8 cellular contexts compared by ENCODE assay signal in genomic region chr9:136095495-136096058, GRCh38. TPM values are rescaled to one million over a fixed set of nuclear protein-coding genes. Genes with fewer than 3 reads are reported as not detected.
DNase-seq lines count a peak whose midpoint lies in the region; ATAC-seq and TF ChIP-seq lines count a peak whose summit lies in the region.

No MANE protein-coding gene starts in this region.

- TF ChIP-seq POLR2A in suprapubic skin (IDR thresholded peaks at IDR 0.05): no peak

- no peaks in the 10 kb centered on the region for H3K9me3 ChIP-seq in suprapubic skin

- TF ChIP-seq EP300 in suprapubic skin (IDR thresholded peaks at IDR 0.05): no peak

- ATAC-seq in HG03520 (IDR thresholded peaks at IDR 0.05; ENCODE audit: unreplicated experiment) (no peak), GM21390 (IDR thresholded peaks at IDR 0.05; ENCODE audit: unreplicated experiment) (no peak)

- H3K27me3 Mint-ChIP-seq in glutamatergic neuron (ENCODE audit: unreplicated experiment): peaks cover 10% of the 10 kb centered on the region

- no peak overlapping the region for H3K4me3 Mint-ChIP-seq in glutamatergic neuron (ENCODE audit: unreplicated experiment)

- TF ChIP-seq CTCF in suprapubic skin (IDR thresholded peaks at IDR 0.05): no peak
- no peak for TF ChIP-seq CTCF in glutamatergic neuron (IDR thresholded peaks at IDR 0.05; ENCODE audit: partially characterized antibody, unreplicated experiment)

- H3K36me3 ChIP-seq in suprapubic skin: no peaks in the 10 kb centered on the region

- in situ Hi-C loops in T47D (cut with HindIII; ENCODE audit: low pct_unique_long_range_greater_than_20kb, low sequenced_read_pairs): no loop called here

- peak overlapping the region; percentile 74 for H3K4me3 ChIP-seq in suprapubic skin

- peaks cover 8% of the 10 kb centered on the region for H3K9me3 Mint-ChIP-seq in glutamatergic neuron (ENCODE audit: unreplicated experiment)

- H3K27ac ChIP-seq in suprapubic skin: peak overlapping the region; percentile 79

- H3K27me3 ChIP-seq in suprapubic skin: peaks cover 3% of the 10 kb centered on the region

- WGBS in suprapubic skin: no CpG with 5 or more reads among the region's 73 CpGs

- DNase-seq in AG20443 (ENCODE audit: low spot score): peak; percentile 74
- DNase-seq in HuH-7 (ENCODE audit: low spot score): peak; percentile 66
- DNase-seq in T47D (ENCODE audit: low read depth in 1 of 2, low spot score in 1 of 2): peak; percentile 38 to 65
- DNase-seq in kidney tubule cell (ENCODE audit: low spot score): peak; percentile 40
- DNase-seq in suprapubic skin (ENCODE audit: low spot score in 2 of 2): no peak
- DNase-seq in glutamatergic neuron: no peak

- H3K4me1 ChIP-seq in suprapubic skin: peaks cover 52% of the 10 kb centered on the region

- H3K36me3 Mint-ChIP-seq in glutamatergic neuron (ENCODE audit: unreplicated experiment): no peaks in the 10 kb centered on the region

- peaks cover 6% of the 10 kb centered on the region for H3K4me1 Mint-ChIP-seq in glutamatergic neuron (ENCODE audit: low read depth, unreplicated experiment)

- H3K27ac Mint-ChIP-seq in glutamatergic neuron (ENCODE audit: unreplicated experiment): no peak overlapping the region

RNA-seq across cellular contexts. Expression of gene NACC2, which starts 0.5 kb away (rescaled TPM):
- 10 to 100 TPM; 12.1 to 14.9 (median 13.7) TPM for total RNA-seq in suprapubic skin
- total RNA-seq in glutamatergic neuron (ENCODE audit: unreplicated experiment): 3.9 TPM

RNA-seq across cellular contexts. Expression of gene TMEM250, which starts 23.1 kb away (rescaled TPM):
- total RNA-seq in suprapubic skin (10 to 100 TPM; 37.0 to 66.9 (median 57.8) TPM), glutamatergic neuron (ENCODE audit: unreplicated experiment) (16.0 TPM)

Comparison
In these comparisons a context has a peak if more than half of its experiments do, and no peak if none do; other contexts are left out.
1. DNase-seq: peak in AG20443 (single experiment), HuH-7 (single experiment), T47D (2 of 2) and kidney tubule cell (single experiment); none in suprapubic skin (0 of 2) and glutamatergic neuron (single experiment).